12 cellular contexts compared by ENCODE assay signal in genomic region chr12:24025153-24025798, GRCh38.
A peak's percentile ranks its signal among the peaks of the same experiment; 100 is the strongest.
DNase-seq lines count a peak whose midpoint lies in the region; ATAC-seq, FAIRE-seq and TF ChIP-seq lines count a peak whose summit lies in the region.
"Had no signal": no experiment of that assay in that cellular context is flagged by ENCODE, and none has a peak within 500 bp of the region (broad histone marks: within the 10 kb centered on the region; RNA-seq: fewer than 3 reads in every experiment).

No MANE protein-coding gene starts in this region.

- BruUV-seq in K562 (replicated peaks; lab: Mats Ljungman, UMichigan), result no TSS peak

- H3K4me1 Mint-ChIP-seq in neural crest cell (peaks cover 57% of the 10 kb centered on the region), mesothelial cell of epicardium (peaks cover 6% of the 10 kb centered on the region)

- TF ChIP-seq POLR2A in K562 (conservative IDR thresholded peaks at IDR 0.05), result no peak

- H3K79me2 ChIP-seq in MM.1S (ENCODE audit: low read length) (no peaks in the 10 kb centered on the region), K562 (ENCODE audit: control insufficient read depth, insufficient read depth, low read length) (no peaks in the 10 kb centered on the region)

- H3K9ac ChIP-seq in MM.1S (ENCODE audit: low read length) (no peak overlapping the region), K562 (ENCODE audit: insufficient read depth in 1 of 2, low read depth in 2 of 2, low read length in 2 of 2) (no peak overlapping the region)

- H3K4me1 ChIP-seq in MM.1S (ENCODE audit: low read length) (no peaks in the 10 kb centered on the region), K562 (replicated peaks in 1 of 2; ENCODE audit: control insufficient read depth in 2 of 2, insufficient read depth in 2 of 2, low read length in 2 of 2) (no peaks in the 10 kb centered on the region)

- intact Hi-C loops in K562 (cut with micrococcal nuclease), result loop anchor here (10.0 kb wide), 1 partner anchor 820 kb away; no protein-coding TSS in a partner anchor
- intact Hi-C loops in dorsolateral prefrontal cortex (cut with DNase I), result no loop called here

- H3K36me3 Mint-ChIP-seq in neural crest cell (ENCODE audit: low read depth) (peaks cover 14% of the 10 kb centered on the region), mesothelial cell of epicardium (no peaks in the 10 kb centered on the region)

- no peak for TF ChIP-seq EP300 in K562 (IDR thresholded peaks at IDR 0.05; ENCODE audit: low read length)

- in situ Hi-C loops in K562 (cut with MboI), result no loop called here

- DNase-seq in MM.1S (peak; percentile 7), K562 (ENCODE audit: extremely low read depth in 1 of 4, low spot score in 3 of 4) (peak; percentile 10 to 37 (median 21)), neural crest cell (ENCODE audit: low read depth, low spot score) (no peak), mesothelial cell of epicardium (ENCODE audit: low spot score in 2 of 2, unreplicated experiment in 2 of 2) (no peak), T-helper 2 cell (no peak), dorsolateral prefrontal cortex (no peak)
- DNase-seq: NCI-H1436, posterior cingulate gyrus, SW 1271 had no signal

- H3K9me1 ChIP-seq in K562 (ENCODE audit: control insufficient read depth, insufficient read depth, low read length), result no peaks in the 10 kb centered on the region

- H4K20me1 ChIP-seq in MM.1S (ENCODE audit: insufficient read depth, low read length) (no peaks in the 10 kb centered on the region), K562 (replicated peaks; ENCODE audit: control insufficient read depth, insufficient read depth, low read length) (no peaks in the 10 kb centered on the region)

- H3K27ac Mint-ChIP-seq in neural crest cell (ENCODE audit: unreplicated experiment) (no peak overlapping the region), mesothelial cell of epicardium (no peak overlapping the region)

- no peaks in the 10 kb centered on the region for H3F3A ChIP-seq in MM.1S (ENCODE audit: insufficient read depth, low read length)

- H3K4me3 Mint-ChIP-seq in neural crest cell (peak overlapping the region; percentile 25), mesothelial cell of epicardium (no peak overlapping the region)

- 15% methylated on average over 3 of the region's 3 CpGs for WGBS in K562 (ENCODE audit: insufficient coverage, low coverage, missing lambda C conversion rate)

- H3K9me3 ChIP-seq in MM.1S (replicated peaks; ENCODE audit: insufficient read depth, low read length) (no peaks in the 10 kb centered on the region), K562 (replicated peaks; ENCODE audit: control insufficient read depth, insufficient read depth, low read depth, low read length) (no peaks in the 10 kb centered on the region)

- TF ChIP-seq CTCF in GM12872 (IDR thresholded peaks at IDR 0.05; ENCODE audit: insufficient read depth, low read depth, low read length), result peak; percentile 52
- TF ChIP-seq CTCF in MM.1S (IDR thresholded peaks at IDR 0.05; ENCODE audit: low read length), result peak; percentile 52
- TF ChIP-seq CTCF in K562 (IDR thresholded peaks at IDR 0.05 in 2 of 3, conservative IDR thresholded peaks at IDR 0.05 in 1 of 3; ENCODE audit: insufficient read depth in 2 of 3, low read depth in 1 of 3, low read length in 3 of 3), result peak; percentile 29 to 63 (median 43); a peak in 5 of 6 replicates
- TF ChIP-seq CTCF in neural crest cell (conservative IDR thresholded peaks at IDR 0.05), result peak; percentile 82
- TF ChIP-seq CTCF in mesothelial cell of epicardium (IDR thresholded peaks at IDR 0.05; ENCODE audit: unreplicated experiment), result no peak
- peak in 7 of 56 donors; percentile 9 to 20 (median 11) for TF ChIP-seq CTCF in dorsolateral prefrontal cortex (IDR thresholded peaks at IDR 0.05 in 54 of 56, conservative IDR thresholded peaks at IDR 0.05 in 2 of 56; ENCODE audit: low read depth in 1 of 56, partially characterized antibody in 56 of 56)

- no peaks in the 10 kb centered on the region for H3K27me3 Mint-ChIP-seq in neural crest cell (ENCODE audit: low read depth)
- no peaks in the 10 kb centered on the region for H3K27me3 Mint-ChIP-seq in mesothelial cell of epicardium (ENCODE audit: low read depth)

- H3K4me2 ChIP-seq in MM.1S (ENCODE audit: low read depth, low read length), result no peak overlapping the region
- H3K4me2 ChIP-seq in K562 (ENCODE audit: insufficient read depth, low read length), result no peak overlapping the region

- H3K27me3 ChIP-seq in MM.1S (replicated peaks; ENCODE audit: insufficient read depth, low read length), result no peaks in the 10 kb centered on the region
- no peaks in the 10 kb centered on the region for H3K27me3 ChIP-seq in K562 (ENCODE audit: control insufficient read depth in 2 of 2, insufficient read depth in 2 of 2, low read length in 2 of 2)
- H3K27me3 ChIP-seq in dorsolateral prefrontal cortex, result no peaks in the 10 kb centered on the region

- POLR2A ChIA-PET in K562 (lab: Yijun Ruan, JAX), result no interaction called here

- FAIRE-seq in K562 (lab: Jason Lieb, UNC), result no peak

- H3K27ac ChIP-seq in MM.1S (ENCODE audit: low read length), result no peak overlapping the region
- no peak overlapping the region for H3K27ac ChIP-seq in K562 (ENCODE audit: extremely low read depth, low read depth, low read length)
- H3K27ac ChIP-seq in dorsolateral prefrontal cortex, result no peak overlapping the region
- H3K27ac ChIP-seq: coronary artery had no signal

- no peaks in the 10 kb centered on the region for H3K9me2 ChIP-seq in MM.1S (replicated peaks; ENCODE audit: insufficient read depth, low read length)

- H3K9me3 Mint-ChIP-seq in neural crest cell, result peaks cover 13% of the 10 kb centered on the region
- H3K9me3 Mint-ChIP-seq in mesothelial cell of epicardium, result peaks cover 10% of the 10 kb centered on the region

- CTCF ChIA-PET in K562 (lab: Yijun Ruan, JAX; ENCODE audit: low intra/inter-chr PET ratio), result no interaction called here

- peak; percentile 81 for ATAC-seq in K562
- no peak for ATAC-seq in GM18498 (IDR thresholded peaks at IDR 0.05; ENCODE audit: unreplicated experiment)

- no peak overlapping the region for H2AFZ ChIP-seq in MM.1S (ENCODE audit: low read length)
- peak overlapping the region; percentile 37 for H2AFZ ChIP-seq in K562 (ENCODE audit: low read depth, low read length)

- H3K36me3 ChIP-seq in MM.1S (replicated peaks; ENCODE audit: insufficient read depth, low read length) (no peaks in the 10 kb centered on the region), K562 (ENCODE audit: control insufficient read depth, insufficient read depth, low read length) (no peaks in the 10 kb centered on the region)

- peak; percentile 76 to 80 for TF ChIP-seq RAD21 in K562 (CRISPR knock-in tag; conservative IDR thresholded peaks at IDR 0.05 in 1 of 2, IDR thresholded peaks at IDR 0.05 in 1 of 2)

- H3K4me3 ChIP-seq in MM.1S (ENCODE audit: low read length) (no peak overlapping the region), K562 (no peak overlapping the region), dorsolateral prefrontal cortex (no peak overlapping the region)
- H3K4me3 ChIP-seq: coronary artery had no signal

TF ChIP-seq in K562, 482 proteins besides CTCF, POLR2A, EP300 and RAD21:
- TF ChIP-seq FOXA3 (CRISPR knock-in tag; conservative IDR thresholded peaks at IDR 0.05 in 1 of 2, IDR thresholded peaks at IDR 0.05 in 1 of 2) (peak in 1 of 2 experiments; percentile 21; a peak in 1 of 4 replicates), STAT5B (CRISPR knock-in tag; IDR thresholded peaks at IDR 0.05) (no peak), FOXK2 (conservative IDR thresholded peaks at IDR 0.05 in 1 of 2, IDR thresholded peaks at IDR 0.05 in 1 of 2; ENCODE audit: low read depth in 2 of 2) (0 out of 4 replicates have a peak, but pooled peaks of 1 of the 2 experiments have one; percentile 15), HSF4 (CRISPR knock-in tag; IDR thresholded peaks at IDR 0.05; ENCODE audit: borderline replicate concordance) (no peak), DEAF1 (CRISPR knock-in tag; IDR thresholded peaks at IDR 0.05) (0 out of 2 replicates have a peak, but pooled peaks have one; percentile 27), GATAD2B (IDR thresholded peaks at IDR 0.05; ENCODE audit: borderline replicate concordance) (no peak), GATA2 (CRISPR knock-in tag; IDR thresholded peaks at IDR 0.05) (no peak), RBM14 (IDR thresholded peaks at IDR 0.05; ENCODE audit: borderline replicate concordance, insufficient read depth, low read depth, low read length) (no peak), FOXJ2 (tag; IDR thresholded peaks at IDR 0.05) (peak; percentile 34; the same call in 1 of the 2 replicates), SMC3 (conservative IDR thresholded peaks at IDR 0.05; ENCODE audit: insufficient read depth, low read depth, low read length) (peak; percentile 29; the same call in 1 of the 2 replicates), KDM4B (IDR thresholded peaks at IDR 0.05; ENCODE audit: borderline replicate concordance in 2 of 2, low read depth in 1 of 2) (no peak)

Comparison
In these comparisons a context has a peak if more than half of its experiments do, and no peak if none do; other contexts are left out.
1. DNase-seq: peak in MM.1S (single experiment) and K562 (4 of 4); none in neural crest cell (single experiment), mesothelial cell of epicardium (0 of 2), T-helper 2 cell (0 of 5) and dorsolateral prefrontal cortex (0 of 10).